ENCODE assay signal across 1 cellular context in genomic region chr1:27992271-27992670, GRCh38.
TF ChIP-seq lines count a peak whose summit lies in the region.

No MANE protein-coding gene starts in this region.

TF ChIP-seq in HepG2, 621 proteins besides CTCF, POLR2A, EP300 and RAD21 (continued from another document):
- TF ChIP-seq FUBP1 (CRISPR knock-in tag; IDR thresholded peaks at IDR 0.05; ENCODE audit: borderline replicate concordance), result no peak
- TF ChIP-seq EED (CRISPR knock-in tag; IDR thresholded peaks at IDR 0.05), result no peak
- no peak for TF ChIP-seq HOXD1 (CRISPR knock-in tag; IDR thresholded peaks at IDR 0.05)
- TF ChIP-seq ZNF691 (CRISPR knock-in tag; IDR thresholded peaks at IDR 0.05; ENCODE audit: borderline replicate concordance, low read depth), result no peak
- no peak for TF ChIP-seq IRF2 (CRISPR knock-in tag; IDR thresholded peaks at IDR 0.05)
- TF ChIP-seq FOXM1 (CRISPR knock-in tag; IDR thresholded peaks at IDR 0.05), result no peak
- TF ChIP-seq ZNF138 (CRISPR knock-in tag; IDR thresholded peaks at IDR 0.05; ENCODE audit: low read depth), result no peak
- no peak for TF ChIP-seq KLF13 (CRISPR knock-in tag; IDR thresholded peaks at IDR 0.05)
